In genomic region chr14:73760598-73761586, GRCh38 we compare ENCODE assay signal across 8 cellular contexts. TPM values are rescaled to one million over a fixed set of nuclear protein-coding genes. Genes with fewer than 3 reads are reported as not detected.
A peak's percentile ranks its signal among the peaks of the same experiment; 100 is the strongest.
DNase-seq lines count a peak whose midpoint lies in the region; ATAC-seq and TF ChIP-seq lines count a peak whose summit lies in the region.

No MANE protein-coding gene starts in this region.

- WGBS in aorta, 2 donors: 44 to 47% methylated on average over 13 of the region's 13 CpGs

- no peaks in the 10 kb centered on the region for H3K9me3 ChIP-seq in HAP-1
- H3K9me3 ChIP-seq in lower lobe of right lung: no peaks in the 10 kb centered on the region
- no peaks in the 10 kb centered on the region for H3K9me3 ChIP-seq in aorta (ENCODE audit: control insufficient read depth, low read length)

- peak overlapping the region; percentile 87 for H3K4me3 ChIP-seq in ACC112 (ENCODE audit: low read depth, low read length)
- H3K4me3 ChIP-seq in HAP-1: peak overlapping the region; percentile 45
- H3K4me3 ChIP-seq in lower lobe of right lung: peak overlapping the region; percentile 83
- peak overlapping the region in 1 of 2 donors; percentile 7 for H3K4me3 ChIP-seq in aorta (ENCODE audit: low read length in 2 of 2)

- no peak for ATAC-seq in activated naive CD8-positive, alpha-beta T cell treated with anti-CD3 and anti-CD28 coated beads, Interleukin-2, amount 50 U/mL, for 24 hours
- peak in 1 of 2 donors; percentile 10 for ATAC-seq in lower lobe of right lung
- ATAC-seq in aorta (ENCODE audit: low FRiP score): no peak
- no peak for ATAC-seq in HG03175 (IDR thresholded peaks at IDR 0.05; ENCODE audit: unreplicated experiment)

- H3K4me3 Mint-ChIP-seq in activated naive CD8-positive, alpha-beta T cell treated with anti-CD3 and anti-CD28 coated beads, Interleukin-2, amount 50 U/mL, for 24 hours: peak overlapping the region; percentile 86

- peak overlapping the region; percentile 90 for H3K27ac ChIP-seq in ACC112 (ENCODE audit: low read depth, low read length)
- peak overlapping the region; percentile 100 for H3K27ac ChIP-seq in lower lobe of right lung
- peak overlapping the region; percentile 63 to 87 for H3K27ac ChIP-seq in aorta (ENCODE audit: low read depth in 1 of 2, low read length in 2 of 2)

- no peaks in the 10 kb centered on the region for H3K36me3 ChIP-seq in ACC112 (ENCODE audit: insufficient read depth, low read length)
- H3K36me3 ChIP-seq in HAP-1 (replicated peaks): peaks cover 4% of the 10 kb centered on the region
- no peaks in the 10 kb centered on the region for H3K36me3 ChIP-seq in lower lobe of right lung
- no peaks in the 10 kb centered on the region for H3K36me3 ChIP-seq in aorta (ENCODE audit: control insufficient read depth in 1 of 2, insufficient read depth in 2 of 2, low read length in 1 of 2)

- H3K9me3 Mint-ChIP-seq in activated naive CD8-positive, alpha-beta T cell treated with anti-CD3 and anti-CD28 coated beads, Interleukin-2, amount 50 U/mL, for 24 hours: no peaks in the 10 kb centered on the region

- DNase-seq in HAP-1 (ENCODE audit: low spot score in 2 of 2): no peak
- DNase-seq in activated naive CD8-positive, alpha-beta T cell treated with anti-CD3 and anti-CD28 coated beads, Interleukin-2, amount 50 U/mL, for 24 hours: no peak
- DNase-seq in lower lobe of right lung: no peak
- DNase-seq in aorta: no peak
- no peak for DNase-seq in NCI-H187 treated with DMSO at 0.1 percent for 48 hours (lab: John Stamatoyannopoulos, UW)
- no peak for DNase-seq in germinal center (ENCODE audit: low spot score)

- no peaks in the 10 kb centered on the region for H3K27me3 ChIP-seq in ACC112 (ENCODE audit: insufficient read depth, low read length)
- H3K27me3 ChIP-seq in HAP-1 (ENCODE audit: low read depth): no peaks in the 10 kb centered on the region
- H3K27me3 ChIP-seq in lower lobe of right lung (ENCODE audit: low read depth): no peaks in the 10 kb centered on the region
- H3K27me3 ChIP-seq in aorta (ENCODE audit: control insufficient read depth in 1 of 2, insufficient read depth in 2 of 2, low read length in 1 of 2): no peaks in the 10 kb centered on the region

- H3K36me3 Mint-ChIP-seq in activated naive CD8-positive, alpha-beta T cell treated with anti-CD3 and anti-CD28 coated beads, Interleukin-2, amount 50 U/mL, for 24 hours (ENCODE audit: low read depth): peaks cover 21% of the 10 kb centered on the region

- H3K79me2 ChIP-seq in ACC112 (ENCODE audit: control insufficient read depth, insufficient read depth, low read length, unreplicated experiment): peaks cover 65% of the 10 kb centered on the region

- peaks cover 81% of the 10 kb centered on the region for H3K4me1 Mint-ChIP-seq in activated naive CD8-positive, alpha-beta T cell treated with anti-CD3 and anti-CD28 coated beads, Interleukin-2, amount 50 U/mL, for 24 hours

- H3K27me3 Mint-ChIP-seq in activated naive CD8-positive, alpha-beta T cell treated with anti-CD3 and anti-CD28 coated beads, Interleukin-2, amount 50 U/mL, for 24 hours: no peaks in the 10 kb centered on the region

- peak overlapping the region; percentile 98 for H3K27ac Mint-ChIP-seq in activated naive CD8-positive, alpha-beta T cell treated with anti-CD3 and anti-CD28 coated beads, Interleukin-2, amount 50 U/mL, for 24 hours

- in situ Hi-C loops in HAP-1 (cut with MboI; ENCODE audit: low sequenced_read_pairs): no loop called here

- intact Hi-C loops in lower lobe of right lung (cut with DNase I) (no loop called here), aorta (cut with DNase I) (loop anchor here (2.0 kb wide), 1 partner anchor 26 kb away; no protein-coding TSS in a partner anchor)

- H3K4me1 ChIP-seq in ACC112 (ENCODE audit: control insufficient read depth, insufficient read depth, low read length, unreplicated experiment) (peaks cover 48% of the 10 kb centered on the region), HAP-1 (peaks cover 20% of the 10 kb centered on the region), lower lobe of right lung (peaks cover 88% of the 10 kb centered on the region), aorta (ENCODE audit: control insufficient read depth in 1 of 2, insufficient read depth in 2 of 2, low read length in 2 of 2) (no peaks in the 10 kb centered on the region)

- peak overlapping the region; percentile 34 for H2AFZ ChIP-seq in ACC112 (ENCODE audit: low read length, unreplicated experiment)

- no peak for TF ChIP-seq CTCF in lower lobe of right lung (IDR thresholded peaks at IDR 0.05)

RNA-seq across cellular contexts. Expression of gene PNMA1, which starts 46.7 kb away (rescaled TPM):
- total RNA-seq in lower lobe of right lung (24.4 TPM), aorta (10 to 100 TPM; 36.7 to 45.5 TPM)
- 10 to 100 TPM; 22.4 to 35.2 TPM for polyA plus RNA-seq in aorta
